In genomic region chr1:150281758-150282557, GRCh38 we compare ENCODE assay signal across 8 cellular contexts. TPM values are rescaled to one million over a fixed set of nuclear protein-coding genes. Genes with fewer than 3 reads are reported as not detected.
DNase-seq lines count a peak whose midpoint lies in the region; ATAC-seq, FAIRE-seq and TF ChIP-seq lines count a peak whose summit lies in the region.

CIART (plus strand) TSS chr1:150282554; CDS start chr1:150283268, 714 bp downstream.

- intact Hi-C loops in heart right ventricle (cut with DNase I), result loop anchor here in 7 of 10 donors (1.0 to 10.0 kb wide), 5 partner anchors 25 to 263 kb away; partner anchors contain the start of genes CA14 (in 2 of the 7) and ADAMTSL4 (in 1 of the 7)
- intact Hi-C loops in pancreas (cut with DNase I), result no loop called here
- intact Hi-C loops in thyroid gland (cut with DNase I), result no loop called here

- peak in 1 of 2 donors; percentile 51 for TF ChIP-seq POLR2A in thyroid gland (IDR thresholded peaks at IDR 0.05)

- WGBS in heart right ventricle, 2 donors, result 1% methylated on average over 46 of the region's 46 CpGs
- WGBS in pancreas, 2 donors, result 0 to 1% methylated on average over 46 of the region's 46 CpGs
- 1% methylated on average over 46 of the region's 46 CpGs for WGBS in thyroid gland, 2 donors

- no peak for TF ChIP-seq CTCF in BE2C (IDR thresholded peaks at IDR 0.05; ENCODE audit: low read depth, low read length)
- no peak for TF ChIP-seq CTCF in heart right ventricle (IDR thresholded peaks at IDR 0.05)
- no peak for TF ChIP-seq CTCF in pancreas (IDR thresholded peaks at IDR 0.05)
- no peak for TF ChIP-seq CTCF in thyroid gland (IDR thresholded peaks at IDR 0.05)

- peaks cover 9% of the 10 kb centered on the region; the same call in 1 of the 2 replicates for H3K4me1 ChIP-seq in BE2C
- H3K4me1 ChIP-seq in heart right ventricle, result peaks cover 0 to 32% (median 24%) of the 10 kb centered on the region in 9 donors
- H3K4me1 ChIP-seq in pancreas, result peaks cover 0 to 4% (median 3%) of the 10 kb centered on the region in 3 donors
- H3K4me1 ChIP-seq in thyroid gland, result peaks cover 10 to 17% of the 10 kb centered on the region in 2 donors

- H3K4me3 ChIP-seq in BE2C (ENCODE audit: low read depth, low read length) (peak within 1 kb of the TSS; percentile 56), heart right ventricle (peak within 1 kb of the TSS; percentile 35 to 76 (median 59)), pancreas (peak within 1 kb of the TSS; percentile 14 to 60 (median 38)), thyroid gland (replicated peaks in 1 of 3) (peak within 1 kb of the TSS in 2 of 3 donors; percentile 39 to 40)

- H3K27ac ChIP-seq in heart right ventricle, result peak within 1 kb of the TSS; percentile 83 to 93 (median 91)
- H3K27ac ChIP-seq in pancreas, result peak within 1 kb of the TSS; percentile 67 to 76 (median 72)
- H3K27ac ChIP-seq in thyroid gland, result peak within 1 kb of the TSS; percentile 78 to 94 (median 91)

- DNase-seq in BE2C, result peak; percentile 85
- peak; percentile 98 for DNase-seq in NCI-H1105 (lab: John Stamatoyannopoulos, UW)
- peak; percentile 70 to 87 (median 76) for DNase-seq in T-helper 1 cell
- peak; percentile 36 to 99 (median 92) for DNase-seq in amygdala (lab: John Stamatoyannopoulos, UW)
- peak; percentile 85 to 96 for DNase-seq in heart right ventricle
- peak; percentile 86 to 93 (median 92) for DNase-seq in pancreas
- DNase-seq in thyroid gland, result peak; percentile 97 to 98

- H3K9me3 ChIP-seq in BE2C (peaks cover 3% of the 10 kb centered on the region; the same call in 1 of the 2 replicates), heart right ventricle (no peaks in the 10 kb centered on the region), pancreas (no peaks in the 10 kb centered on the region), thyroid gland (no peaks in the 10 kb centered on the region)

- H3K36me3 ChIP-seq in BE2C (no peaks in the 10 kb centered on the region), heart right ventricle (peaks cover 0 to 74% (median 18%) of the 10 kb centered on the region in 9 donors), pancreas (peaks cover 0 to 6% (median 0%) of the 10 kb centered on the region in 3 donors), thyroid gland (peaks cover 0 to 10% of the 10 kb centered on the region in 2 donors)

- H3K27me3 ChIP-seq in BE2C (no peaks in the 10 kb centered on the region), heart right ventricle (peaks cover 0 to 11% (median 0%) of the 10 kb centered on the region in 7 donors), pancreas (no peaks in the 10 kb centered on the region), thyroid gland (no peaks in the 10 kb centered on the region)

- FAIRE-seq in pancreas (lab: Jason Lieb, UNC), result peak; percentile 84

- peak; percentile 55 for ATAC-seq in GM21619 (IDR thresholded peaks at IDR 0.05; ENCODE audit: unreplicated experiment)
- ATAC-seq in heart right ventricle, result peak; percentile 94 to 97 (median 96)
- ATAC-seq in pancreas, result peak; percentile 93 to 97 (median 94)

RNA-seq across cellular contexts. Expression of gene CIART, which starts in this region (rescaled TPM):
- 7.3 TPM for polyA plus RNA-seq in BE2C (2012; ENCODE audit: insufficient read depth, insufficient read length, low read depth)
- total RNA-seq in heart right ventricle (10 to 100 TPM in 6 of 10 donors, 1 to 10 TPM in 4; 3.4 to 22.6 (median 15.5) TPM), pancreas (1 to 10 TPM in 5 of 6 donors, under 1 TPM in 1; 0.87 to 2.3 (median 1.5) TPM), thyroid gland (1 to 10 TPM; 2.9 to 7.9 (median 5.4) TPM)
- polyA plus RNA-seq in heart right ventricle (10 to 100 TPM in 1 of 2 donors, 1 to 10 TPM in 1; 4.9 to 18.7 TPM), pancreas (1 to 10 TPM; 1.7 to 5.6 TPM)

Comparison
In these comparisons a context has a peak if more than half of its experiments do, and no peak if none do; other contexts are left out.
1. Peak in every context shown above with its lines: DNase-seq, ATAC-seq, H3K4me3 ChIP-seq and H3K27ac ChIP-seq.
2. intact Hi-C loops: an anchor here in heart right ventricle (1.0 to 10.0 kb wide); none called in pancreas and thyroid gland.